In the genomic region with DNA sequence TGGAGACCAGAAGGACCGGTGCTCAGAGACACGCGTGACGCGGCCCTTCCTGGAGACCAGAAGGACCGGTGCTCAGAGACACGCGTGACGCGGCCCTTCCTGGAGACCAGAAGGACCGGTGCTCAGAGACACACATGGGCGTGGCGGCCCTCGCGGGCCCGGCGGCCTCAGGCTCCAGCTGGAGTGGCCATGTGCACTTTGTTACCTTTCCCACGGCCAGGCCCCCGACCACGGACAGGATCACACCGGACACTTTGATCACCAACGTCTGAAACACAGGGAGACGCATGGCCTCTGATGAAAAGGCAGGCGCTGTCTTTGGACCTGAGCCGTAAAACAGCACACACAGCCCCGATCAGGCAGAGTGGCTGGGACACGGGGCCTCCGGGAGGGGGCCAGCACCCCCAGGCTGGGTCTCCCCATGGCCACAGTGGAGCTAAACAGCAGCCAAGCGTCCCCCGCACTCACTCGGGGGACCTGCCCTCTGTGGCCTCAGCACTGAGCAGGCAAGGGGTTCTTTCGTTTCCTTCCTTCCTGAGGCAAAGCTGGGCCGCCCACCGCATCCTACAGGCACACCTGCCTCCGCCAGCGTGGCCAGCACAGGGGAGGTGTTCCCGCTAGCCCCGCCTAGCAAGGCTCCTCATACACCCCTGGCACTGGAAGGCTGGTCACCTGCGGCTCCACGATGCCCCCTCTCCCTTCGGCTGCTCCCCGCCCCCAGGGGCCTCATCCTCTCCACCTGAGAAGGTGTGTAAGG, we compare ENCODE assay signal across 23 cellular contexts. TPM values are rescaled to one million over a fixed set of nuclear protein-coding genes. Genes with fewer than 3 reads are reported as not detected.
"Had no signal": no experiment of that assay in that cellular context is flagged by ENCODE, and none has a peak within 500 bp of the region (broad histone marks: within the 10 kb centered on the region; RNA-seq: fewer than 3 reads in every experiment).

No MANE protein-coding gene starts in this region.

- H3K4me3 ChIP-seq: dorsolateral prefrontal cortex, hepatocyte, lung, prostate gland, suprapubic skin, thyroid gland had no signal

- H3K4me2 ChIP-seq: hepatocyte had no signal

- H3K9me3 Mint-ChIP-seq: nephron, type B pancreatic cell had no signal

- H3K4me3 Mint-ChIP-seq: nephron, type B pancreatic cell had no signal

- DNase-seq: cortex of kidney; effector CD8-positive, alpha-beta T cell; foreskin melanocyte; left colon; left ventricle myocardium superior; stimulated activated CD4-positive, alpha-beta T cell treated with anti-CD3 and anti-CD28 coated beads, Interleukin-4, amount 100 ng/mL, for 4 hours; thyroid gland had no signal

- H3K9ac ChIP-seq: parathyroid adenoma had no signal

- FAIRE-seq: urothelium cell line had no signal

- H3K27ac ChIP-seq: dorsolateral prefrontal cortex, hepatocyte, parathyroid adenoma, prostate gland, suprapubic skin, thyroid gland had no signal

- H2AFZ ChIP-seq: hepatocyte, parathyroid adenoma had no signal

- H3K79me2 ChIP-seq: hepatocyte had no signal

- H3K9me3 ChIP-seq: prostate gland, suprapubic skin, thyroid gland had no signal

- H3K27ac Mint-ChIP-seq: type B pancreatic cell had no signal

- H3K4me1 ChIP-seq: parathyroid adenoma, prostate gland, suprapubic skin, thyroid gland had no signal

- H3K27me3 Mint-ChIP-seq: type B pancreatic cell had no signal

- H3K27me3 ChIP-seq: dorsolateral prefrontal cortex, hepatocyte, suprapubic skin, thyroid gland had no signal

- ATAC-seq: left colon, left ventricle myocardium superior, sciatic nerve had no signal

- H3K36me3 Mint-ChIP-seq: type B pancreatic cell had no signal

RNA-seq across cellular contexts. Expression of gene PERCC1, which starts 26.8 kb away (rescaled TPM):
- total RNA-seq: kidney epithelial cell, left colon, renal cortical epithelial cell, sciatic nerve, skeletal muscle tissue had no signal
- polyA plus RNA-seq: esophagus, hepatocyte had no signal

RNA-seq across cellular contexts. Expression of gene PTX4, which starts 31.1 kb away (rescaled TPM):
- total RNA-seq: hepatocyte, kidney epithelial cell, left colon, left ventricle myocardium superior, mononuclear cell, omental fat pad, renal cortical epithelial cell, sciatic nerve, suprapubic skin, thyroid gland had no signal
- polyA plus RNA-seq: esophagus, hepatocyte had no signal
